In genomic region chr14:78278464-78278863, GRCh38 we compare ENCODE assay signal across 23 cellular contexts.
DNase-seq lines count a peak whose midpoint lies in the region; FAIRE-seq and TF ChIP-seq lines count a peak whose summit lies in the region.
"Had no signal": no experiment of that assay in that cellular context is flagged by ENCODE, and none has a peak within 500 bp of the region (broad histone marks: within the 10 kb centered on the region; RNA-seq: fewer than 3 reads in every experiment).

No MANE protein-coding gene starts in this region.

- DNase-seq in DMS153 (lab: John Stamatoyannopoulos, UW) (peak; percentile 78), NCI-H1092 treated with DMSO at 0.1 percent for 48 hours (lab: John Stamatoyannopoulos, UW) (peak; percentile 44), NCI-H345 (lab: John Stamatoyannopoulos, UW) (peak; percentile 70), bronchial epithelial cell (ENCODE audit: low read depth) (peak; percentile 55), posterior vena cava (ENCODE audit: low spot score) (no peak), H4 (ENCODE audit: low spot score) (no peak), smooth muscle cell (lab: John Stamatoyannopoulos, UW; ENCODE audit: unreplicated experiment) (no peak), urothelium cell line (ENCODE audit: low spot score) (no peak)
- DNase-seq: activated CD4-positive, alpha-beta T cell treated with anti-CD3 and anti-CD28 coated beads, Interleukin-2, amount 10 ng/mL, durations not matched to agents 24 days and 14 days; activated CD8-positive, alpha-beta memory T cell treated with anti-CD3 and anti-CD28 coated beads, Interleukin-2, amount 10 ng/mL, durations not matched to agents 7 days and 5 days; head of caudate nucleus; left cardiac atrium; mesenchymal stem cell; naive B cell; NCI-H226; stimulated activated CD4-positive, alpha-beta T cell treated with anti-CD3 and anti-CD28 coated beads, Interleukin-12 subunit alpha, Interleukin-12 subunit beta, amount 100 ng/mL, for 4 hours; stimulated activated naive CD8-positive, alpha-beta T cell treated with anti-CD3 and anti-CD28 coated beads, Interleukin-15, amount 100 ng/mL, for 72 hours; transverse colon had no signal

- no peaks in the 10 kb centered on the region for H3K4me1 ChIP-seq in smooth muscle cell (ENCODE audit: low read depth)
- H3K4me1 ChIP-seq: HAP-1, transverse colon had no signal

- no peak overlapping the region for H3K27ac ChIP-seq in smooth muscle cell (ENCODE audit: low read depth)
- H3K27ac ChIP-seq: BLaER1, transverse colon, VCaP had no signal

- no peak for FAIRE-seq in bronchial epithelial cell (lab: Jason Lieb, UNC)
- no peak for FAIRE-seq in urothelium cell line (lab: Jason Lieb, UNC)
- FAIRE-seq: astrocyte, endothelial cell of umbilical vein had no signal

- no peaks in the 10 kb centered on the region for H3K79me2 ChIP-seq in smooth muscle cell (ENCODE audit: low read depth)

- H3K4me3 ChIP-seq in bronchial epithelial cell (ENCODE audit: low read depth, low read length), result no peak overlapping the region
- H3K4me3 ChIP-seq in smooth muscle cell, result no peak overlapping the region
- H3K4me3 ChIP-seq: BLaER1, HAP-1, transverse colon had no signal

- H3K9ac ChIP-seq in smooth muscle cell (ENCODE audit: low read depth), result no peak overlapping the region
- H3K9ac ChIP-seq: BLaER1 had no signal

- TF ChIP-seq CTCF in bronchial epithelial cell (IDR thresholded peaks at IDR 0.05; ENCODE audit: insufficient read depth, low read length, severe bottlenecking), result no peak
- no peak for TF ChIP-seq CTCF in smooth muscle cell (IDR thresholded peaks at IDR 0.05; ENCODE audit: borderline replicate concordance, insufficient read depth, poor library complexity, severe bottlenecking)

- no peak overlapping the region for H2AFZ ChIP-seq in smooth muscle cell (ENCODE audit: low read depth)

- intact Hi-C loops in posterior vena cava (cut with DNase I), result no loop called here

- no peak overlapping the region for H3K4me2 ChIP-seq in smooth muscle cell
- H3K4me2 ChIP-seq: BLaER1 had no signal

- no peaks in the 10 kb centered on the region for H3K27me3 ChIP-seq in bronchial epithelial cell (ENCODE audit: control insufficient read depth, insufficient read depth, low read length)
- peaks cover 11% of the 10 kb centered on the region for H3K27me3 ChIP-seq in smooth muscle cell (ENCODE audit: low read depth)
- H3K27me3 ChIP-seq: BLaER1, transverse colon had no signal

- H3K36me3 ChIP-seq in bronchial epithelial cell (ENCODE audit: control insufficient read depth, insufficient read depth, low read length) (no peaks in the 10 kb centered on the region), smooth muscle cell (ENCODE audit: low read depth) (no peaks in the 10 kb centered on the region)
- H3K36me3 ChIP-seq: BLaER1, HAP-1, transverse colon had no signal

- H3F3A ChIP-seq in smooth muscle cell (ENCODE audit: low read depth), result no peaks in the 10 kb centered on the region

- no peaks in the 10 kb centered on the region for H4K20me1 ChIP-seq in smooth muscle cell (ENCODE audit: low read depth)
- H4K20me1 ChIP-seq: BLaER1 had no signal

- no peaks in the 10 kb centered on the region for H3K9me3 ChIP-seq in smooth muscle cell (replicated peaks; ENCODE audit: low read depth)
- H3K9me3 ChIP-seq: BLaER1, HAP-1, transverse colon had no signal

Comparison
In these comparisons a context has a peak if more than half of its experiments do, and no peak if none do; other contexts are left out.
1. DNase-seq: peak in DMS153 (single experiment), NCI-H1092 treated with DMSO at 0.1 percent for 48 hours (single experiment), NCI-H345 (single experiment) and bronchial epithelial cell (single experiment); none in posterior vena cava (single experiment), H4 (single experiment), smooth muscle cell (single experiment) and urothelium cell line (single experiment).